ENCODE assay signal across 8 cellular contexts in the genomic region with DNA sequence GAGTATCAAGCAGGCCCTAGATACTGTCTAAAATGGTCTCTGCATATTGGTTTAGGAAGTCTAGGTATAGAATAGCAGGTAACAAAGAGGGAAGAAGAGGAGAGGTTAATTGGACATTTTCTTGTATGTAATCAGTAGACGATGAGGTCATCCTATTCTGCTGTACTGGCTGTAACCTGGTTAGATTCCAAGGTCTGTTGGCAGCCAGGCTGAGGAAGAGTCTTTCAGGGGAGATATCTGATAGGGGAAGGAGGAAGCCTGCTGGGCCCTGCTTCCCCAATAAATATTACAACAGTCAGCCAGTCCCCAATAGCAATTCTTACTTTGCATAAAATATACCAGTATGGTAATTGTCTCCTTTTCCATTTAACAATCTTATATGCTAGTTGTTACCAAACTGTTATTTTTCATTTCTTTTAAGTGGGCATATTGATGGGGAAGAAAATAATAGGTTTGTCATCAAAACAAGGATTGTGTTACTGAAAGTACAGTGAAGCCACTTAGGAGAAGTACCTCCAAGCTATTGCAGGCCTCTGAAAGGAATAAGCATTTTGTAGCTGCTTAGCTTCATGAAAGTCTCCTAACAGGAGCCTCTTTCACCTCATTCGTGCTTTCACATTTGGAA.
A peak's percentile ranks its signal among the peaks of the same experiment; 100 is the strongest.
DNase-seq lines count a peak whose midpoint lies in the region; ATAC-seq, FAIRE-seq and TF ChIP-seq lines count a peak whose summit lies in the region.

No MANE protein-coding gene starts in this region.

- DNase-seq in NCI-H82 (lab: John Stamatoyannopoulos, UW) (peak; percentile 17), NCI-H82 treated with DMSO at 0.1 percent for 48 hours (lab: John Stamatoyannopoulos, UW; ENCODE audit: unreplicated experiment) (no peak), K562 (ENCODE audit: extremely low read depth in 1 of 4, low spot score in 3 of 4) (peak; percentile 36 to 62 (median 46)), kidney tubule cell (ENCODE audit: low spot score) (peak; percentile 66), aorta (peak in 1 of 2 donors; percentile 44), RWPE1 (ENCODE audit: low spot score) (no peak), H4 (ENCODE audit: low spot score) (no peak)
- DNase-seq in activated T-cell treated with anti-CD3 and anti-CD28 coated beads, Interleukin-2, amount 50 U/mL, for 24 hours: no peak

- peak in 1 of 2 experiments; percentile 30; a peak in 1 of 4 replicates for TF ChIP-seq RAD21 in K562 (CRISPR knock-in tag; conservative IDR thresholded peaks at IDR 0.05 in 1 of 2, IDR thresholded peaks at IDR 0.05 in 1 of 2)

- POLR2A ChIA-PET in K562 (lab: Yijun Ruan, JAX): interaction anchor here (1.5 kb wide), 1 partner anchor 8 kb away, joined by 6 read pairs; no protein-coding TSS in a partner anchor
- POLR2A ChIA-PET in RWPE1 (lab: Yijun Ruan, JAX; ENCODE audit: low non-redundant PET): no interaction called here

- no peak overlapping the region for H2AFZ ChIP-seq in K562 (ENCODE audit: low read depth, low read length)

- no peak overlapping the region for H3K27ac Mint-ChIP-seq in activated T-cell treated with anti-CD3 and anti-CD28 coated beads, Interleukin-2, amount 50 U/mL, for 24 hours

- no peaks in the 10 kb centered on the region for H3K9me1 ChIP-seq in K562 (ENCODE audit: control insufficient read depth, insufficient read depth, low read length)

- peak; percentile 84 for ATAC-seq in K562
- peak; percentile 56 for ATAC-seq in aorta (ENCODE audit: low FRiP score)

- H3K4me2 ChIP-seq in K562 (ENCODE audit: insufficient read depth, low read length): no peak overlapping the region

- CTCF ChIA-PET in K562 (lab: Yijun Ruan, JAX; ENCODE audit: low intra/inter-chr PET ratio) (no interaction called here), RWPE1 (lab: Yijun Ruan, JAX) (no interaction called here)

- no peak overlapping the region for H3K9ac ChIP-seq in K562 (ENCODE audit: insufficient read depth in 1 of 2, low read depth in 2 of 2, low read length in 2 of 2)

- peaks cover 4% of the 10 kb centered on the region; the same call in 1 of the 2 replicates for H4K20me1 ChIP-seq in K562 (replicated peaks; ENCODE audit: control insufficient read depth, insufficient read depth, low read length)

- H3K9me3 Mint-ChIP-seq in activated T-cell treated with anti-CD3 and anti-CD28 coated beads, Interleukin-2, amount 50 U/mL, for 24 hours: no peaks in the 10 kb centered on the region

- H3K4me1 ChIP-seq in K562 (replicated peaks in 1 of 2; ENCODE audit: control insufficient read depth in 2 of 2, insufficient read depth in 2 of 2, low read length in 2 of 2) (peaks cover 6 to 15% of the 10 kb centered on the region in 2 experiments; a peak in 4 of 5 replicates), aorta (ENCODE audit: control insufficient read depth in 1 of 2, insufficient read depth in 2 of 2, low read length in 2 of 2) (peaks cover 0 to 2% of the 10 kb centered on the region in 2 donors)

- WGBS in K562 (ENCODE audit: insufficient coverage, low coverage, missing lambda C conversion rate): 60% methylated on average over 2 of the region's 2 CpGs
- WGBS in aorta, 2 donors: 23 to 24% methylated on average over 2 of the region's 2 CpGs

- H3K27ac ChIP-seq in K562 (ENCODE audit: extremely low read depth, low read depth, low read length) (peak overlapping the region; percentile 30; the same call in 1 of the 3 replicates), aorta (ENCODE audit: low read depth in 1 of 2, low read length in 2 of 2) (no peak overlapping the region), RWPE1 (no peak overlapping the region)

- no peak overlapping the region for H3K4me3 ChIP-seq in K562
- H3K4me3 ChIP-seq in aorta (ENCODE audit: low read length in 2 of 2): no peak overlapping the region

- H3K27me3 ChIP-seq in K562 (ENCODE audit: control insufficient read depth in 2 of 2, insufficient read depth in 2 of 2, low read length in 2 of 2) (no peaks in the 10 kb centered on the region), aorta (ENCODE audit: control insufficient read depth in 1 of 2, insufficient read depth in 2 of 2, low read length in 1 of 2) (no peaks in the 10 kb centered on the region)

- BruUV-seq in K562 (replicated peaks; lab: Mats Ljungman, UMichigan): no TSS peak

- TF ChIP-seq POLR2A in K562 (conservative IDR thresholded peaks at IDR 0.05): no peak

- peaks cover 26% of the 10 kb centered on the region for H3K4me1 Mint-ChIP-seq in activated T-cell treated with anti-CD3 and anti-CD28 coated beads, Interleukin-2, amount 50 U/mL, for 24 hours (ENCODE audit: low read depth)

- 0 out of 6 replicates have a peak, but pooled peaks of 1 of the 3 experiments have one; percentile 9 for TF ChIP-seq CTCF in K562 (IDR thresholded peaks at IDR 0.05 in 2 of 3, conservative IDR thresholded peaks at IDR 0.05 in 1 of 3; ENCODE audit: insufficient read depth in 2 of 3, low read depth in 1 of 3, low read length in 3 of 3)
- TF ChIP-seq CTCF in RWPE1 (conservative IDR thresholded peaks at IDR 0.05; ENCODE audit: low read depth): no peak

- in situ Hi-C loops in K562 (cut with MboI): no loop called here

- peaks cover 25% of the 10 kb centered on the region for H3K79me2 ChIP-seq in K562 (ENCODE audit: control insufficient read depth, insufficient read depth, low read length)

- peaks cover 88% of the 10 kb centered on the region for H3K36me3 Mint-ChIP-seq in activated T-cell treated with anti-CD3 and anti-CD28 coated beads, Interleukin-2, amount 50 U/mL, for 24 hours (ENCODE audit: low read depth)

- H3K4me3 Mint-ChIP-seq in activated T-cell treated with anti-CD3 and anti-CD28 coated beads, Interleukin-2, amount 50 U/mL, for 24 hours: no peak overlapping the region

- FAIRE-seq in K562 (lab: Jason Lieb, UNC): no peak

- intact Hi-C loops in K562 (cut with micrococcal nuclease): loop anchor here (2.0 to 5.0 kb wide), 2 partner anchors 48 to 152 kb away; no protein-coding TSS in a partner anchor
- intact Hi-C loops in aorta (cut with DNase I): no loop called here

- H3K36me3 ChIP-seq in K562 (ENCODE audit: control insufficient read depth, insufficient read depth, low read length) (peaks cover 77% of the 10 kb centered on the region), aorta (ENCODE audit: control insufficient read depth in 1 of 2, insufficient read depth in 2 of 2, low read length in 1 of 2) (peaks cover 0 to 2% of the 10 kb centered on the region in 2 donors)

- H3K27me3 Mint-ChIP-seq in activated T-cell treated with anti-CD3 and anti-CD28 coated beads, Interleukin-2, amount 50 U/mL, for 24 hours: no peaks in the 10 kb centered on the region

- H3K9me3 ChIP-seq in K562 (replicated peaks; ENCODE audit: control insufficient read depth, insufficient read depth, low read depth, low read length): no peaks in the 10 kb centered on the region
- H3K9me3 ChIP-seq in aorta (ENCODE audit: control insufficient read depth, low read length): no peaks in the 10 kb centered on the region

- 0 out of 2 replicates have a peak, but pooled peaks have one; percentile 16 for TF ChIP-seq EP300 in K562 (IDR thresholded peaks at IDR 0.05; ENCODE audit: low read length)

TF ChIP-seq in K562, 482 proteins besides CTCF, POLR2A, EP300 and RAD21 (continues in another document):
- TF ChIP-seq NELFE (IDR thresholded peaks at IDR 0.05; ENCODE audit: insufficient read depth, insufficient read length): no peak
- peak; percentile 37; the same call in 1 of the 2 replicates for TF ChIP-seq MTA1 (IDR thresholded peaks at IDR 0.05; ENCODE audit: borderline replicate concordance)
- TF ChIP-seq DPF2 (IDR thresholded peaks at IDR 0.05): 0 out of 2 replicates have a peak, but pooled peaks have one; percentile 18
- no peak for TF ChIP-seq HNRNPLL (IDR thresholded peaks at IDR 0.05; ENCODE audit: low read depth, low read length, poor library complexity, severe bottlenecking)
- TF ChIP-seq, protein P1, sequence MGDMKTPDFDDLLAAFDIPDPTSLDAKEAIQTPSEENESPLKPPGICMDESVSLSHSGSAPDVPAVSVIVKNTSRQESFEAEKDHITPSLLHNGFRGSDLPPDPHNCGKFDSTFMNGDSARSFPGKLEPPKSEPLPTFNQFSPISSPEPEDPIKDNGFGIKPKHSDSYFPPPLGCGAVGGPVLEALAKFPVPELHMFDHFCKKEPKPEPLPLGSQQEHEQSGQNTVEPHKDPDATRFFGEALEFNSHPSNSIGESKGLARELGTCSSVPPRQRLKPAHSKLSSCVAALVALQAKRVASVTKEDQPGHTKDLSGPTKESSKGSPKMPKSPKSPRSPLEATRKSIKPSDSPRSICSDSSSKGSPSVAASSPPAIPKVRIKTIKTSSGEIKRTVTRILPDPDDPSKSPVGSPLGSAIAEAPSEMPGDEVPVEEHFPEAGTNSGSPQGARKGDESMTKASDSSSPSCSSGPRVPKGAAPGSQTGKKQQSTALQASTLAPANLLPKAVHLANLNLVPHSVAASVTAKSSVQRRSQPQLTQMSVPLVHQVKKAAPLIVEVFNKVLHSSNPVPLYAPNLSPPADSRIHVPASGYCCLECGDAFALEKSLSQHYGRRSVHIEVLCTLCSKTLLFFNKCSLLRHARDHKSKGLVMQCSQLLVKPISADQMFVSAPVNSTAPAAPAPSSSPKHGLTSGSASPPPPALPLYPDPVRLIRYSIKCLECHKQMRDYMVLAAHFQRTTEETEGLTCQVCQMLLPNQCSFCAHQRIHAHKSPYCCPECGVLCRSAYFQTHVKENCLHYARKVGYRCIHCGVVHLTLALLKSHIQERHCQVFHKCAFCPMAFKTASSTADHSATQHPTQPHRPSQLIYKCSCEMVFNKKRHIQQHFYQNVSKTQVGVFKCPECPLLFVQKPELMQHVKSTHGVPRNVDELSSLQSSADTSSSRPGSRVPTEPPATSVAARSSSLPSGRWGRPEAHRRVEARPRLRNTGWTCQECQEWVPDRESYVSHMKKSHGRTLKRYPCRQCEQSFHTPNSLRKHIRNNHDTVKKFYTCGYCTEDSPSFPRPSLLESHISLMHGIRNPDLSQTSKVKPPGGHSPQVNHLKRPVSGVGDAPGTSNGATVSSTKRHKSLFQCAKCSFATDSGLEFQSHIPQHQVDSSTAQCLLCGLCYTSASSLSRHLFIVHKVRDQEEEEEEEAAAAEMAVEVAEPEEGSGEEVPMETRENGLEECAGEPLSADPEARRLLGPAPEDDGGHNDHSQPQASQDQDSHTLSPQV (IDR thresholded peaks at IDR 0.05): peak; percentile 24; the same call in 1 of the 2 replicates
- TF ChIP-seq OTX1 (CRISPR knock-in tag; IDR thresholded peaks at IDR 0.05): no peak
- no peak for TF ChIP-seq CCNT2 (IDR thresholded peaks at IDR 0.05; ENCODE audit: borderline replicate concordance, extremely low read depth, insufficient read length, low read depth, low read length)

Comparison
In these comparisons a context has a peak if more than half of its experiments do, and no peak if none do; other contexts are left out.
1. DNase-seq: peak in NCI-H82 (single experiment), K562 (4 of 4) and kidney tubule cell (single experiment); none in NCI-H82 treated with DMSO at 0.1 percent for 48 hours (single experiment), activated T-cell treated with anti-CD3 and anti-CD28 coated beads, Interleukin-2, amount 50 U/mL, for 24 hours (single experiment), RWPE1 (single experiment) and H4 (single experiment).